ENCODE assay signal across 8 cellular contexts in genomic region chr1:145720878-145721671, GRCh38. TPM values are rescaled to one million over a fixed set of nuclear protein-coding genes. Genes with fewer than 3 reads are reported as not detected.
DNase-seq lines count a peak whose midpoint lies in the region; ATAC-seq and TF ChIP-seq lines count a peak whose summit lies in the region.

No MANE protein-coding gene starts in this region.

- peaks cover 24% of the 10 kb centered on the region for H3K79me1 ChIP-seq in trophoblast cell (ENCODE audit: low read length)

- H3K4me3 ChIP-seq in cardiac muscle cell (no peak overlapping the region), trophoblast cell (ENCODE audit: low read depth, low read length) (no peak overlapping the region), tibial nerve (peak overlapping the region in 3 of 4 donors; percentile 0 to 36 (median 22))

- no peaks in the 10 kb centered on the region for H3K9me3 ChIP-seq in cardiac muscle cell (ENCODE audit: low read depth)
- no peaks in the 10 kb centered on the region for H3K9me3 ChIP-seq in trophoblast cell (ENCODE audit: insufficient read depth, low read depth, low read length)
- no peaks in the 10 kb centered on the region for H3K9me3 ChIP-seq in tibial nerve

- peak overlapping the region; percentile 72 for H2AK5ac ChIP-seq in trophoblast cell (ENCODE audit: low read length)

- ATAC-seq in GM18867 (IDR thresholded peaks at IDR 0.05; ENCODE audit: unreplicated experiment), result peak; percentile 77
- ATAC-seq in SK-N-SH treated with all-trans-retinoic acid at 6 μM for 48 hours, result peak; percentile 96

- H3K4me2 ChIP-seq in trophoblast cell (ENCODE audit: low read length), result peak overlapping the region; percentile 74

- peaks cover 1% of the 10 kb centered on the region for H3K36me3 Mint-ChIP-seq in activated naive CD4-positive, alpha-beta T cell treated with anti-CD3 and anti-CD28 coated beads, Interleukin-2, amount 50 U/mL, for 24 hours

- H3K9ac ChIP-seq in trophoblast cell (ENCODE audit: low read length), result no peak overlapping the region

- peak overlapping the region; percentile 80 for H4K8ac ChIP-seq in trophoblast cell (ENCODE audit: low read depth, low read length)

- H3K36me3 ChIP-seq in cardiac muscle cell, result no peaks in the 10 kb centered on the region
- H3K36me3 ChIP-seq in trophoblast cell (ENCODE audit: control insufficient read depth in 1 of 2, insufficient read depth in 2 of 2, low read length in 2 of 2), result no peaks in the 10 kb centered on the region
- H3K36me3 ChIP-seq in tibial nerve, result no peaks in the 10 kb centered on the region

- peak overlapping the region; percentile 61 for H2AFZ ChIP-seq in trophoblast cell (ENCODE audit: insufficient read depth, low read length, poor library complexity)

- H3K27me3 ChIP-seq in cardiac muscle cell (peaks cover 4% of the 10 kb centered on the region), trophoblast cell (ENCODE audit: insufficient read depth, low read length) (no peaks in the 10 kb centered on the region), tibial nerve (peaks cover 0 to 6% of the 10 kb centered on the region in 2 donors)

- no peak overlapping the region for H3K27ac Mint-ChIP-seq in activated naive CD4-positive, alpha-beta T cell treated with anti-CD3 and anti-CD28 coated beads, Interleukin-2, amount 50 U/mL, for 24 hours

- H3K27ac ChIP-seq in cardiac muscle cell (no peak overlapping the region), trophoblast cell (ENCODE audit: low read depth, low read length) (peak overlapping the region; percentile 9), tibial nerve (no peak overlapping the region)

- H2BK120ac ChIP-seq in trophoblast cell (ENCODE audit: insufficient read depth, low read length, poor library complexity), result peak overlapping the region; percentile 94

- H3K4me1 ChIP-seq in cardiac muscle cell (ENCODE audit: low read depth) (peaks cover 5% of the 10 kb centered on the region), trophoblast cell (ENCODE audit: control insufficient read depth in 1 of 2, insufficient read depth in 2 of 2, low read length in 2 of 2) (peaks cover 16 to 25% of the 10 kb centered on the region in 2 experiments), tibial nerve (peaks cover 0 to 18% (median 0%) of the 10 kb centered on the region in 4 donors)

- H2BK5ac ChIP-seq in trophoblast cell (ENCODE audit: low read depth, low read length, poor library complexity), result peak overlapping the region; percentile 82

- no peaks in the 10 kb centered on the region for H3K9me3 Mint-ChIP-seq in activated naive CD4-positive, alpha-beta T cell treated with anti-CD3 and anti-CD28 coated beads, Interleukin-2, amount 50 U/mL, for 24 hours

- H3K18ac ChIP-seq in trophoblast cell (ENCODE audit: low read length), result peak overlapping the region; percentile 42

- peaks cover 17% of the 10 kb centered on the region for H3K4me1 Mint-ChIP-seq in activated naive CD4-positive, alpha-beta T cell treated with anti-CD3 and anti-CD28 coated beads, Interleukin-2, amount 50 U/mL, for 24 hours

- TF ChIP-seq EP300 in tibial nerve (IDR thresholded peaks at IDR 0.05), result no peak

- peak overlapping the region; percentile 88 for H2BK12ac ChIP-seq in trophoblast cell (ENCODE audit: low read length)

- no peak overlapping the region for H3K23ac ChIP-seq in trophoblast cell (ENCODE audit: low read length)

- TF ChIP-seq POLR2A in tibial nerve (IDR thresholded peaks at IDR 0.05), result no peak

- peak overlapping the region; percentile 73 for H3K14ac ChIP-seq in trophoblast cell (ENCODE audit: low read length)

- DNase-seq in AG08396 (ENCODE audit: low spot score) (peak; percentile 77), HuH-7.5 (ENCODE audit: low spot score) (peak; percentile 58), cardiac muscle cell (ENCODE audit: low read depth in 1 of 2, low spot score in 1 of 2) (peak; percentile 57 to 85), trophoblast cell (peak; percentile 68 to 91), tibial nerve (ENCODE audit: low spot score in 2 of 2) (peak; percentile 43 to 50)

- peaks cover 9% of the 10 kb centered on the region for H3K27me3 Mint-ChIP-seq in activated naive CD4-positive, alpha-beta T cell treated with anti-CD3 and anti-CD28 coated beads, Interleukin-2, amount 50 U/mL, for 24 hours

- H3K79me2 ChIP-seq in trophoblast cell (ENCODE audit: control insufficient read depth, insufficient read depth, low read length, poor library complexity), result peaks cover 5% of the 10 kb centered on the region

- H3K4ac ChIP-seq in trophoblast cell (ENCODE audit: low read depth, low read length), result peak overlapping the region; percentile 31

- peak; percentile 84 for TF ChIP-seq CTCF in cardiac muscle cell (IDR thresholded peaks at IDR 0.05; ENCODE audit: low read depth, low read length)
- peak; percentile 85 to 94 (median 93) for TF ChIP-seq CTCF in tibial nerve (IDR thresholded peaks at IDR 0.05)

- H3K4me3 Mint-ChIP-seq in activated naive CD4-positive, alpha-beta T cell treated with anti-CD3 and anti-CD28 coated beads, Interleukin-2, amount 50 U/mL, for 24 hours, result peak overlapping the region; percentile 71

- peak overlapping the region; percentile 14 for H4K12ac ChIP-seq in trophoblast cell (ENCODE audit: low read depth, low read length)

- H4K91ac ChIP-seq in trophoblast cell (ENCODE audit: low read depth, low read length), result peak overlapping the region; percentile 95

- WGBS in trophoblast cell (ENCODE audit: extremely low coverage, insufficient coverage, insufficient read length), result no CpG with 5 or more reads among the region's 47 CpGs
- 7 to 8% methylated on average over 13 to 47 of the region's 47 CpGs for WGBS in tibial nerve, 2 donors

TF ChIP-seq in SK-N-SH treated with all-trans-retinoic acid at 6 μM for 48 hours, 23 proteins besides CTCF, POLR2A, EP300 and RAD21:
- TF ChIP-seq TCF4 (CRISPR knock-in tag; IDR thresholded peaks at IDR 0.05; ENCODE audit: borderline replicate concordance), result no peak
- no peak for TF ChIP-seq CSRNP3 (CRISPR knock-in tag; IDR thresholded peaks at IDR 0.05)
- TF ChIP-seq ZNF8 (CRISPR knock-in tag; IDR thresholded peaks at IDR 0.05), result no peak
- no peak for TF ChIP-seq TOX (CRISPR knock-in tag; IDR thresholded peaks at IDR 0.05; ENCODE audit: borderline replicate concordance)

RNA-seq across cellular contexts. Expression of gene CD160, which starts 1.8 kb away (rescaled TPM):
- total RNA-seq in cardiac muscle cell (not detected in 2 replicates), tibial nerve (under 1 TPM in 1 of 4 donors, not detected in 3; 0.21 TPM)
- polyA plus RNA-seq in cardiac muscle cell, result 0.35 and 0.71 TPM in 2 replicates
- polyA plus RNA-seq in trophoblast cell (2013), result 0.28 and 0.30 TPM in 2 replicates

RNA-seq across cellular contexts. Expression of gene PDZK1, which starts 13.9 kb away (rescaled TPM):
- total RNA-seq in cardiac muscle cell, result 0.18 TPM in 1 of 2 replicates, not detected in the other
- 0.50 and 0.77 TPM in 2 replicates for polyA plus RNA-seq in cardiac muscle cell
- polyA plus RNA-seq in trophoblast cell (2013), result 34.7 and 36.3 TPM in 2 replicates
- total RNA-seq in tibial nerve, result under 1 TPM in 1 of 4 donors, not detected in 3; 0.20 TPM

Comparison
In these comparisons a context has a peak if more than half of its experiments do, and no peak if none do; other contexts are left out.
1. H3K4me3 ChIP-seq: peak in tibial nerve (3 of 4); none in cardiac muscle cell (single experiment) and trophoblast cell (single experiment).
2. Peak in every context shown above with its lines, with median percentiles within 50 percentile points of each other: DNase-seq.